In the genomic region with DNA sequence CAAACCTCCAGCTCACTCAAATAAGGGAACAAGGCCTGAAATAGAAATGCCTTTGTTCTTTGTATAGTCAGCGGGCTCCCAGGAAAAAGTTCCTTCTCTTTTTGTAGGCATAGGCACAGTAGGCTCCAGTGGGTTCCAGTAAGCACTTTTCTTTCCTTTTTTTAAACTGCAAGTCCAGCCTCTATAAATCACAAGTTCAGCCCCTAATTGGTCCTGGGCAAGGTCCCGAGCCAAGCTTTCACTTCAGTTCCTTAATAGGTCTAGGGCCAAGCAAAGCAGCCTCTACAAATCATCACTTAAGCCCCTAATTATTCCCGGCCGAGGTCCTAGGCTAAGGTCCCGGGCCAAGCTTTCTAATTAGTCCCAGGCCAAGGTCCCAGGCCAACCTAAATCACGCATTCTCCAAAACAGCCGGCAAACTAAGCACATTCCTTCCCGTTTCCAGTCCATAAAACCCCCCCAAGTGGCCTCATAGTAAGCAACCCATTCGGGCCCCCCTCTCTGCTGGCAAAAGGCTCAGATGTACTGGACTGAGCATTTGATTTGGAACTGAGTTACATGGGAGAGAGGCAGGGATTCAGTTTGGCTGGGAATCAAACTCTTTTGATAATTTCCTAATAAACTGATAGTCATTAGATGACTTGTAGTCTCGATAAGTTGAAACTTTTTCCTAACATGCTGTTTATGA, we compare ENCODE assay signal across 11 cellular contexts. TPM values are rescaled to one million over a fixed set of nuclear protein-coding genes. Genes with fewer than 3 reads are reported as not detected.
DNase-seq lines count a peak whose midpoint lies in the region; FAIRE-seq and TF ChIP-seq lines count a peak whose summit lies in the region.
"Not testable (repeated sequence)": the region's sequence is repeated elsewhere in the genome, so short reads cannot be mapped to it uniquely, and the experiment has no call there.
"Had no signal": no experiment of that assay in that cellular context is flagged by ENCODE, and none has a peak within 500 bp of the region (broad histone marks: within the 10 kb centered on the region; RNA-seq: fewer than 3 reads in every experiment).

No MANE protein-coding gene starts in this region.

- not testable (repeated sequence) for H3K36me3 ChIP-seq in ACC112 (ENCODE audit: insufficient read depth, low read length); HEK293 (ENCODE audit: control insufficient read depth in 2 of 2, insufficient read depth in 1 of 2, low read length in 2 of 2); astrocyte (ENCODE audit: insufficient read depth, low read length); fibroblast of lung (ENCODE audit: control insufficient read depth, insufficient read depth, low read length); iPS-15b (ENCODE audit: control insufficient read depth, insufficient read depth, low read length); stomach

- not testable (repeated sequence) for H3K9me3 Mint-ChIP-seq in astrocyte (ENCODE audit: unreplicated experiment); nephron

- not testable (repeated sequence) for H3K27ac ChIP-seq in ACC112 (ENCODE audit: low read depth, low read length); HEK293 (ENCODE audit: extremely low read depth, low read depth, low read length); astrocyte (ENCODE audit: low read depth, low read length); fibroblast of lung (ENCODE audit: insufficient read depth, low read length)
- H3K27ac ChIP-seq in stomach = peak overlapping the region in 3 of 5 donors; percentile 42 to 88 (median 44)

- FAIRE-seq in astrocyte (lab: Jason Lieb, UNC) = not testable (repeated sequence)

- not testable (repeated sequence) for H3K27me3 Mint-ChIP-seq in astrocyte (ENCODE audit: low read depth, unreplicated experiment)
- peaks cover 41% of the 10 kb centered on the region for H3K27me3 Mint-ChIP-seq in nephron (ENCODE audit: low read depth)

- CTCF ChIA-PET in HEK293 (lab: Yijun Ruan, JAX) = interaction anchor here (0.6 to 1.3 kb wide), 3 partner anchors 46 to 287 kb away, joined by 3 to 5 read pairs (median 4); no protein-coding TSS in a partner anchor

- H2AFZ ChIP-seq in ACC112 (ENCODE audit: low read length, unreplicated experiment) = peak overlapping the region; percentile 98
- H2AFZ ChIP-seq in astrocyte (ENCODE audit: low read depth, low read length) = peak overlapping the region; percentile 72
- H2AFZ ChIP-seq in fibroblast of lung (ENCODE audit: low read length) = not testable (repeated sequence)

- POLR2A ChIA-PET in HEK293 (lab: Yijun Ruan, JAX) = not testable (repeated sequence)

- not testable (repeated sequence) for DNase-seq in astrocyte (ENCODE audit: low read depth); fibroblast of lung (ENCODE audit: low read depth in 2 of 2); stomach

- H3K4me3 ChIP-seq in ACC112 (ENCODE audit: low read depth, low read length) = peak overlapping the region; percentile 38
- H3K4me3 ChIP-seq in HEK293 (ENCODE audit: low read depth, low read length); fibroblast of lung (replicated peaks in 1 of 4; ENCODE audit: control extremely low read depth in 1 of 4, insufficient read depth in 1 of 4, low read depth in 3 of 4, low read length in 4 of 4); stomach: not testable (repeated sequence)
- peak overlapping the region; percentile 3 for H3K4me3 ChIP-seq in astrocyte (ENCODE audit: insufficient read depth, low read depth, low read length)
- peak overlapping the region; percentile 72 for H3K4me3 ChIP-seq in iPS-15b (ENCODE audit: low read depth, low read length)

- not testable (repeated sequence) for TF ChIP-seq POLR2A in stomach (IDR thresholded peaks at IDR 0.05)

- H4K20me1 ChIP-seq in astrocyte (ENCODE audit: insufficient read depth, low read length); fibroblast of lung (ENCODE audit: control insufficient read depth, extremely low read depth, insufficient read depth, low read length): not testable (repeated sequence)

- not testable (repeated sequence) for H3K9ac ChIP-seq in astrocyte (ENCODE audit: low read length); fibroblast of lung (ENCODE audit: insufficient read depth, low read length); iPS-15b (ENCODE audit: low read depth, low read length)

- not testable (repeated sequence) for TF ChIP-seq EP300 in stomach (IDR thresholded peaks at IDR 0.05)

- H3K4me2 ChIP-seq in astrocyte (ENCODE audit: low read length) = peak overlapping the region; percentile 85
- H3K4me2 ChIP-seq in fibroblast of lung (ENCODE audit: extremely low read depth, insufficient read depth, low read length) = peak overlapping the region; percentile 13

- not testable (repeated sequence) for H3K4me1 Mint-ChIP-seq in astrocyte (ENCODE audit: low read depth, unreplicated experiment)
- peaks cover 21% of the 10 kb centered on the region for H3K4me1 Mint-ChIP-seq in nephron

- 42 to 61% (median 53%) methylated on average over 9 to 10 of the region's 10 CpGs for WGBS in stomach, 5 donors

- H3K27ac Mint-ChIP-seq in astrocyte (ENCODE audit: unreplicated experiment) (peak overlapping the region; percentile 53), nephron (peak overlapping the region; percentile 84 to 92 (median 88))

- H3K27me3 ChIP-seq in ACC112 (ENCODE audit: insufficient read depth, low read length); astrocyte (ENCODE audit: insufficient read depth, low read length); fibroblast of lung (ENCODE audit: control insufficient read depth, insufficient read depth, low read length); stomach: not testable (repeated sequence)
- peaks cover 22% of the 10 kb centered on the region for H3K27me3 ChIP-seq in iPS-15b (ENCODE audit: control insufficient read depth, insufficient read depth, low read length)

- TF ChIP-seq CTCF in HEK293 (tag by site-specific recombination; IDR thresholded peaks at IDR 0.05); astrocyte (IDR thresholded peaks at IDR 0.05; ENCODE audit: insufficient read depth, low read depth, low read length); fibroblast of lung (conservative IDR thresholded peaks at IDR 0.05 in 1 of 2, IDR thresholded peaks at IDR 0.05 in 1 of 2; ENCODE audit: low read depth in 1 of 2, low read length in 2 of 2); nephron (IDR thresholded peaks at IDR 0.05; ENCODE audit: unreplicated experiment in 3 of 3); stomach (IDR thresholded peaks at IDR 0.05): not testable (repeated sequence)

- intact Hi-C loops in stomach (cut with DNase I; ENCODE audit: low total_unique reads) = not testable (repeated sequence)

- not testable (repeated sequence) for H3K9me3 ChIP-seq in HEK293 (ENCODE audit: control insufficient read depth, insufficient read depth, low read depth, low read length); astrocyte (ENCODE audit: insufficient read depth, low read depth, low read length); fibroblast of lung (ENCODE audit: control insufficient read depth, insufficient read depth, low read depth, low read length); iPS-15b (ENCODE audit: control insufficient read depth, insufficient read depth, low read length); stomach

- H3K36me3 Mint-ChIP-seq in astrocyte (ENCODE audit: low read depth, unreplicated experiment); nephron (ENCODE audit: low read depth): not testable (repeated sequence)

- peaks cover 14% of the 10 kb centered on the region for H3K4me1 ChIP-seq in ACC112 (ENCODE audit: control insufficient read depth, insufficient read depth, low read length, unreplicated experiment)
- H3K4me1 ChIP-seq in HEK293 (ENCODE audit: control insufficient read depth, insufficient read depth, low read length); astrocyte (ENCODE audit: insufficient read depth, low read length); fibroblast of lung (ENCODE audit: control insufficient read depth, extremely low read depth, insufficient read depth, low read length); iPS-15b (ENCODE audit: control insufficient read depth, insufficient read depth, low read length): not testable (repeated sequence)
- peaks cover 0 to 27% (median 9%) of the 10 kb centered on the region in 4 donors for H3K4me1 ChIP-seq in stomach

- not testable (repeated sequence) for H3K79me2 ChIP-seq in ACC112 (ENCODE audit: control insufficient read depth, insufficient read depth, low read length, unreplicated experiment); astrocyte (ENCODE audit: insufficient read depth, low read length); fibroblast of lung (ENCODE audit: control insufficient read depth, insufficient read depth, low read length)

- H3K4me3 Mint-ChIP-seq in astrocyte (ENCODE audit: unreplicated experiment) (peak overlapping the region; percentile 68), nephron (peak overlapping the region; percentile 71 to 83 (median 83))

RNA-seq across cellular contexts. Expression of a gene that starts 8.7 kb away (rescaled TPM):
- polyA plus RNA-seq in PFSK-1 (2012; ENCODE audit: insufficient read length, low read depth) = 4.3 TPM
- total RNA-seq in astrocyte (0.65 and 0.68 TPM in 2 replicates), fibroblast of lung (0.51 and 2.3 TPM in 2 replicates), stomach (under 1 TPM in 3 of 5 donors, not detected in 2; 0.45 to 0.73 (median 0.58) TPM)
- polyA plus RNA-seq in fibroblast of lung (0.22 and 0.33 TPM in 2 replicates), stomach (1 to 10 TPM in 1 of 3 donors, under 1 TPM in 2; 0.61 to 2.9 (median 0.98) TPM)
- 0.25 and 0.30 TPM in 2 replicates for polyA plus RNA-seq in fibroblast of lung (2012)
- polyA minus RNA-seq in fibroblast of lung (ENCODE audit: low replicate concordance) = 2.7 TPM in 1 of 2 replicates, not detected in the other

RNA-seq across cellular contexts. Expression of a gene that starts 16.6 kb away (rescaled TPM):
- polyA plus RNA-seq in PFSK-1 (2012; ENCODE audit: insufficient read length, low read depth) = not detected
- total RNA-seq in astrocyte = not detected in 2 replicates
- total RNA-seq in fibroblast of lung = not detected in 2 replicates
- polyA plus RNA-seq in fibroblast of lung = not detected in 2 replicates
- not detected in 2 replicates for polyA plus RNA-seq in fibroblast of lung (2012)
- polyA minus RNA-seq in fibroblast of lung (ENCODE audit: low replicate concordance) = not detected in 2 replicates
- total RNA-seq in stomach = 10 to 100 TPM in 2 of 5 donors, 1 to 10 TPM in 2, not detected in 1; 2.2 to 13.5 (median 9.8) TPM
- polyA plus RNA-seq in stomach = 10 to 100 TPM in 1 of 3 donors, 1 to 10 TPM in 2; 2.8 to 18.0 (median 5.8) TPM
- total RNA-seq: activated T-helper 1 cell treated with anti-CD3 and anti-CD28 coated beads, Interleukin-12 subunit alpha, Interleukin-12 subunit beta, Interleukin-2, Interleukin-4 antibody, amounts not matched to agents 30 ng/mL and 10 ng/mL and 1 ng/mL, durations not matched to agents 14 hours and 24 hours and 36 hours had no signal
- polyA plus RNA-seq: neural cell had no signal

RNA-seq across cellular contexts. Expression of a gene that starts 27.8 kb away (rescaled TPM):
- 3.8 TPM for polyA plus RNA-seq in PFSK-1 (2012; ENCODE audit: insufficient read length, low read depth)
- not detected in 2 replicates for total RNA-seq in astrocyte
- total RNA-seq in fibroblast of lung = 3.3 and 3.9 TPM in 2 replicates
- 2.4 and 7.6 TPM in 2 replicates for polyA plus RNA-seq in fibroblast of lung
- 1.7 and 3.2 TPM in 2 replicates for polyA plus RNA-seq in fibroblast of lung (2012)
- polyA minus RNA-seq in fibroblast of lung (ENCODE audit: low replicate concordance) = 3.9 TPM in 1 of 2 replicates, not detected in the other
- 10 to 100 TPM in 3 of 5 donors, 1 to 10 TPM in 2; 2.0 to 91.0 (median 24.3) TPM for total RNA-seq in stomach
- 10 to 100 TPM in 2 of 3 donors, 1 to 10 TPM in 1; 4.5 to 26.6 (median 12.2) TPM for polyA plus RNA-seq in stomach
- total RNA-seq: activated CD8-positive, alpha-beta T cell treated with anti-CD3 and anti-CD28 coated beads for 36 hours; activated T-helper 1 cell treated with anti-CD3 and anti-CD28 coated beads, Interleukin-12 subunit alpha, Interleukin-12 subunit beta, Interleukin-2, Interleukin-4 antibody, amounts not matched to agents 30 ng/mL and 10 ng/mL and 1 ng/mL, durations not matched to agents 14 hours and 24 hours and 36 hours had no signal
- polyA plus RNA-seq: neural cell had no signal
